ENCODE assay signal across 1 cellular context in genomic region chr5:179866241-179867078, GRCh38.
TF ChIP-seq lines count a peak whose summit lies in the region.

No MANE protein-coding gene starts in this region.

TF ChIP-seq in GM23338, 12 proteins besides CTCF, POLR2A, EP300 and RAD21 (continued from another document):
- TF ChIP-seq, protein P1, sequence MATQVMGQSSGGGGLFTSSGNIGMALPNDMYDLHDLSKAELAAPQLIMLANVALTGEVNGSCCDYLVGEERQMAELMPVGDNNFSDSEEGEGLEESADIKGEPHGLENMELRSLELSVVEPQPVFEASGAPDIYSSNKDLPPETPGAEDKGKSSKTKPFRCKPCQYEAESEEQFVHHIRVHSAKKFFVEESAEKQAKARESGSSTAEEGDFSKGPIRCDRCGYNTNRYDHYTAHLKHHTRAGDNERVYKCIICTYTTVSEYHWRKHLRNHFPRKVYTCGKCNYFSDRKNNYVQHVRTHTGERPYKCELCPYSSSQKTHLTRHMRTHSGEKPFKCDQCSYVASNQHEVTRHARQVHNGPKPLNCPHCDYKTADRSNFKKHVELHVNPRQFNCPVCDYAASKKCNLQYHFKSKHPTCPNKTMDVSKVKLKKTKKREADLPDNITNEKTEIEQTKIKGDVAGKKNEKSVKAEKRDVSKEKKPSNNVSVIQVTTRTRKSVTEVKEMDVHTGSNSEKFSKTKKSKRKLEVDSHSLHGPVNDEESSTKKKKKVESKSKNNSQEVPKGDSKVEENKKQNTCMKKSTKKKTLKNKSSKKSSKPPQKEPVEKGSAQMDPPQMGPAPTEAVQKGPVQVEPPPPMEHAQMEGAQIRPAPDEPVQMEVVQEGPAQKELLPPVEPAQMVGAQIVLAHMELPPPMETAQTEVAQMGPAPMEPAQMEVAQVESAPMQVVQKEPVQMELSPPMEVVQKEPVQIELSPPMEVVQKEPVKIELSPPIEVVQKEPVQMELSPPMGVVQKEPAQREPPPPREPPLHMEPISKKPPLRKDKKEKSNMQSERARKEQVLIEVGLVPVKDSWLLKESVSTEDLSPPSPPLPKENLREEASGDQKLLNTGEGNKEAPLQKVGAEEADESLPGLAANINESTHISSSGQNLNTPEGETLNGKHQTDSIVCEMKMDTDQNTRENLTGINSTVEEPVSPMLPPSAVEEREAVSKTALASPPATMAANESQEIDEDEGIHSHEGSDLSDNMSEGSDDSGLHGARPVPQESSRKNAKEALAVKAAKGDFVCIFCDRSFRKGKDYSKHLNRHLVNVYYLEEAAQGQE (IDR thresholded peaks at IDR 0.05; ENCODE audit: unreplicated experiment) = no peak
- no peak for TF ChIP-seq NANOG (IDR thresholded peaks at IDR 0.05; ENCODE audit: borderline replicate concordance)
- no peak for TF ChIP-seq EZH2phosphoT487 (IDR thresholded peaks at IDR 0.05; ENCODE audit: unreplicated experiment)
- TF ChIP-seq POLR2AphosphoS5 (IDR thresholded peaks at IDR 0.05; ENCODE audit: low read depth) = no peak
- no peak for TF ChIP-seq ZNF462 (CRISPR knock-in tag; IDR thresholded peaks at IDR 0.05)
- TF ChIP-seq EZH2 (IDR thresholded peaks at IDR 0.05; ENCODE audit: low read depth, unreplicated experiment) = no peak
- no peak for TF ChIP-seq ETS1 (IDR thresholded peaks at IDR 0.05)
- no peak for TF ChIP-seq JUNB (IDR thresholded peaks at IDR 0.05; ENCODE audit: unreplicated experiment)
- TF ChIP-seq ZNF114 (CRISPR knock-in tag; IDR thresholded peaks at IDR 0.05) = no peak
- no peak for TF ChIP-seq CREB1 (CRISPR knock-in tag; IDR thresholded peaks at IDR 0.05; ENCODE audit: low read depth)
- TF ChIP-seq STAT1 (IDR thresholded peaks at IDR 0.05; ENCODE audit: unreplicated experiment) = no peak
